Comparison of ENCODE assay signal across 1 cellular context in the genomic region with DNA sequence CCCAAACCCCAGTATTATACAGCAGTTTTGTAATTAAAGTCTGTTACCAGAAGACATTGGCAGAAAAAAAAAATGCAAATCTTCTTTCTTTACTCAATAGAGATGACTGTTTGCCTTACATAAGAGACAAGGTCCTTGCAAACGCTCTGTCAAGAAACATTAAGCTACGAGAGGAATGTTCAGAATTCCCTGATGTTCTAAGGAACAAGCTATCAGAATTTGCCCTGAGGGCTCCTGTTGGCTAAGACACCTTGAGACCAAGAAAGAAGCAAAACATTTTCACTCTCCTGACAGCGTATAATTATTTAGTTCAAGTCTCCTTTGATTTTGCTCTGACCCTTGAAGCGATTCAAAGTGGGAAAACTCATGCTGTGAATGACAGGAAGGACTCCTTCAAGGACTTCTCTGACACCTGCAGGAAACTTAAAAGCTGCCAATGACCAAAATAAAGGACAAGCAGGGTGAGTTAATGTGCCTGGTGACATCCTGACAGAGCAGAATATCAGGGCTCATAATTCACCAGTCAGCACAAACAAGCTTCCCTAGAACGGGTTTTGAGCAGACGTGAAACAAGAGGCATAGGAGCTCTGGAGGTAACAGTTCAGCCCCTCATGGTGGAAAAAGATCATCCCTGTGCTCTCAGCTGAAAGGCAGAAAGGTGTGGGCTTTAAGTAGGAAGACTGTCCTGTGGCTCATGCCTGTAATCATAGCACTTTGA.
TF ChIP-seq lines count a peak whose summit lies in the region.

No MANE protein-coding gene starts in this region.

TF ChIP-seq in HepG2, 621 proteins besides CTCF, POLR2A, EP300 and RAD21:
- TF ChIP-seq MAFF (IDR thresholded peaks at IDR 0.05; ENCODE audit: low read depth, low read length) (peak; percentile 67), ZNF234 (CRISPR knock-in tag; conservative IDR thresholded peaks at IDR 0.05) (no peak), MAFK (conservative IDR thresholded peaks at IDR 0.05 in 1 of 2, IDR thresholded peaks at IDR 0.05 in 1 of 2; ENCODE audit: low read length in 2 of 2) (peak; percentile 65 to 66)
